In genomic region chr6:85462673-85463072, GRCh38 we compare ENCODE assay signal across 14 cellular contexts. TPM values are rescaled to one million over a fixed set of nuclear protein-coding genes. Genes with fewer than 3 reads are reported as not detected.
DNase-seq lines count a peak whose midpoint lies in the region; ATAC-seq, FAIRE-seq and TF ChIP-seq lines count a peak whose summit lies in the region.
"Had no signal": no experiment of that assay in that cellular context is flagged by ENCODE, and none has a peak within 500 bp of the region (broad histone marks: within the 10 kb centered on the region; RNA-seq: fewer than 3 reads in every experiment).

No MANE protein-coding gene starts in this region.

- no peak overlapping the region for H2AFZ ChIP-seq in endothelial cell of umbilical vein (ENCODE audit: low read depth, low read length)

- FAIRE-seq in endothelial cell of umbilical vein (lab: Jason Lieb, UNC), result no peak

- CTCF ChIA-PET in Panc1 (lab: Charles Lee) (interaction anchor here (1.0 to 1.7 kb wide), 2 partner anchors 20 kb away, joined by 4 to 10 read pairs; no protein-coding TSS in a partner anchor), endothelial cell of umbilical vein (lab: Charles Lee) (interaction anchor here (1.2 to 22.7 kb wide), 5 partner anchors 12 to 107 kb away, joined by 4 to 541 read pairs (median 23); partner anchors contain the start of gene NT5E)
- CTCF ChIA-PET in naive thymus-derived CD4-positive, alpha-beta T cell (lab: Charles Lee), result interaction anchor here (0.8 kb wide), 1 partner anchor 20 kb away, joined by 3 read pairs; no protein-coding TSS in a partner anchor

- no TSS peak for BruUV-seq in Panc1 (replicated peaks; lab: Mats Ljungman, UMichigan)
- no TSS peak for BruUV-seq in endothelial cell of umbilical vein (replicated peaks; lab: Mats Ljungman, UMichigan)

- DNase-seq in activated CD4-positive, alpha-beta T cell treated with anti-CD3 and anti-CD28 coated beads, Interleukin-2, amount 10 ng/mL, durations not matched to agents 24 days and 14 days, result no peak
- no peak for DNase-seq in activated CD4-positive, alpha-beta T cell treated with anti-CD3 and anti-CD28 coated beads, Interleukin-2, amount 50 U/mL, for 48 hours
- DNase-seq in Panc1 (ENCODE audit: low read depth, low spot score) (no peak), endothelial cell of umbilical vein (ENCODE audit: low read depth, low spot score) (peak; percentile 41), NCI-H510A (lab: John Stamatoyannopoulos, UW) (no peak)
- DNase-seq in naive thymus-derived CD4-positive, alpha-beta T cell, result no peak
- DNase-seq: activated CD8-positive, alpha-beta memory T cell treated with anti-CD3 and anti-CD28 coated beads for 24 hours; cortex of kidney; NCI-H1417 treated with DMSO at 0.1 percent for 48 hours; T-helper 9 cell; trophoblast cell had no signal

- H3K27ac Mint-ChIP-seq in activated CD4-positive, alpha-beta T cell treated with anti-CD3 and anti-CD28 coated beads, Interleukin-2, amount 10 ng/mL, durations not matched to agents 24 days and 14 days, result peak overlapping the region; percentile 93
- peak overlapping the region; percentile 89 for H3K27ac Mint-ChIP-seq in stimulated activated memory B cell treated with anti-CD40 and anti-IgM and Interleukin-4, amounts not matched to agents 10 μg/mL and 1 μg/mL and 100 μg/mL, for 72 hours
- peak overlapping the region in 3 of 9 donors; percentile 63 to 92 (median 88) for H3K27ac Mint-ChIP-seq in naive thymus-derived CD4-positive, alpha-beta T cell

- no peak for ATAC-seq in Panc1
- ATAC-seq in stimulated activated memory B cell treated with anti-CD40 and anti-IgM and Interleukin-4, amounts not matched to agents 10 μg/mL and 1 μg/mL and 100 μg/mL, for 72 hours, result no peak
- ATAC-seq in naive thymus-derived CD4-positive, alpha-beta T cell, result no peak
- no peak for ATAC-seq in GM21717 (IDR thresholded peaks at IDR 0.05; ENCODE audit: unreplicated experiment)
- ATAC-seq: activated naive CD4-positive, alpha-beta T cell treated with anti-CD3 and anti-CD28 coated beads, Interleukin-2, amount 50 U/mL, for 72 hours had no signal

- no peaks in the 10 kb centered on the region for H3K9me3 Mint-ChIP-seq in activated CD4-positive, alpha-beta T cell treated with anti-CD3 and anti-CD28 coated beads, Interleukin-2, amount 10 ng/mL, durations not matched to agents 24 days and 14 days
- no peaks in the 10 kb centered on the region for H3K9me3 Mint-ChIP-seq in stimulated activated memory B cell treated with anti-CD40 and anti-IgM and Interleukin-4, amounts not matched to agents 10 μg/mL and 1 μg/mL and 100 μg/mL, for 72 hours
- no peaks in the 10 kb centered on the region for H3K9me3 Mint-ChIP-seq in naive thymus-derived CD4-positive, alpha-beta T cell
- H3K9me3 Mint-ChIP-seq: activated naive CD4-positive, alpha-beta T cell treated with anti-CD3 and anti-CD28 coated beads, Interleukin-2, amount 50 U/mL, for 72 hours had no signal

- TF ChIP-seq POLR2A in endothelial cell of umbilical vein (IDR thresholded peaks at IDR 0.05; ENCODE audit: low read depth, low read length), result no peak

- H3K4me1 ChIP-seq in Panc1 (ENCODE audit: control insufficient read depth, insufficient read depth, low read length) (peaks cover 85% of the 10 kb centered on the region), endothelial cell of umbilical vein (ENCODE audit: control insufficient read depth, extremely low read depth, insufficient read depth, low read length) (peaks cover 82% of the 10 kb centered on the region)
- peaks cover 9 to 25% of the 10 kb centered on the region in 2 donors for H3K4me1 ChIP-seq in naive thymus-derived CD4-positive, alpha-beta T cell (ENCODE audit: control insufficient read depth in 2 of 2, insufficient read depth in 2 of 2, low read length in 2 of 2)

- peaks cover 16% of the 10 kb centered on the region for H3K79me2 ChIP-seq in endothelial cell of umbilical vein (ENCODE audit: control insufficient read depth, insufficient read depth, low read length)

- no peak overlapping the region for H3K4me3 Mint-ChIP-seq in activated CD4-positive, alpha-beta T cell treated with anti-CD3 and anti-CD28 coated beads, Interleukin-2, amount 10 ng/mL, durations not matched to agents 24 days and 14 days
- H3K4me3 Mint-ChIP-seq in stimulated activated memory B cell treated with anti-CD40 and anti-IgM and Interleukin-4, amounts not matched to agents 10 μg/mL and 1 μg/mL and 100 μg/mL, for 72 hours, result no peak overlapping the region
- peak overlapping the region in 1 of 10 donors; percentile 54 for H3K4me3 Mint-ChIP-seq in naive thymus-derived CD4-positive, alpha-beta T cell

- H3K9me1 ChIP-seq in endothelial cell of umbilical vein (replicated peaks; ENCODE audit: control insufficient read depth, extremely low read depth, insufficient read depth, low read length), result no peaks in the 10 kb centered on the region

- TF ChIP-seq CTCF in Panc1 (IDR thresholded peaks at IDR 0.05), result no peak
- no peak for TF ChIP-seq CTCF in endothelial cell of umbilical vein (IDR thresholded peaks at IDR 0.05; ENCODE audit: extremely low read depth in 1 of 2, insufficient read depth in 1 of 2, low read depth in 1 of 2, low read length in 2 of 2)

- peaks cover 19% of the 10 kb centered on the region for H3K36me3 Mint-ChIP-seq in activated CD4-positive, alpha-beta T cell treated with anti-CD3 and anti-CD28 coated beads, Interleukin-2, amount 10 ng/mL, durations not matched to agents 24 days and 14 days (ENCODE audit: low read depth)
- no peaks in the 10 kb centered on the region for H3K36me3 Mint-ChIP-seq in stimulated activated memory B cell treated with anti-CD40 and anti-IgM and Interleukin-4, amounts not matched to agents 10 μg/mL and 1 μg/mL and 100 μg/mL, for 72 hours
- peaks cover 0 to 17% (median 0%) of the 10 kb centered on the region in 5 donors for H3K36me3 Mint-ChIP-seq in naive thymus-derived CD4-positive, alpha-beta T cell
- H3K36me3 Mint-ChIP-seq: activated naive CD4-positive, alpha-beta T cell treated with anti-CD3 and anti-CD28 coated beads, Interleukin-2, amount 50 U/mL, for 72 hours had no signal

- H3K4me3 ChIP-seq in Panc1 (ENCODE audit: low read depth in 2 of 2, low read length in 2 of 2) (no peak overlapping the region), endothelial cell of umbilical vein (replicated peaks in 1 of 3; ENCODE audit: insufficient read depth in 1 of 3, low read depth in 1 of 3, low read length in 3 of 3) (no peak overlapping the region)
- H3K4me3 ChIP-seq in naive thymus-derived CD4-positive, alpha-beta T cell (ENCODE audit: low read length), result no peak overlapping the region

- H3K4me2 ChIP-seq in endothelial cell of umbilical vein (ENCODE audit: insufficient read depth, low read length), result peak overlapping the region; percentile 21

- H3K9ac ChIP-seq in endothelial cell of umbilical vein (replicated peaks; ENCODE audit: extremely low read depth, insufficient read depth, low read length), result peak overlapping the region; percentile 96

- H3K27ac ChIP-seq in Panc1 (ENCODE audit: low read length), result peak overlapping the region; percentile 90
- peak overlapping the region; percentile 100 for H3K27ac ChIP-seq in endothelial cell of umbilical vein (ENCODE audit: insufficient read depth, low read depth, low read length)
- no peak overlapping the region for H3K27ac ChIP-seq in naive thymus-derived CD4-positive, alpha-beta T cell (ENCODE audit: low read depth, low read length)

- H3K36me3 ChIP-seq in Panc1 (ENCODE audit: control insufficient read depth, insufficient read depth, low read length) (no peaks in the 10 kb centered on the region), endothelial cell of umbilical vein (ENCODE audit: control insufficient read depth in 2 of 2, extremely low read depth in 1 of 2, insufficient read depth in 2 of 2, low read length in 2 of 2) (no peaks in the 10 kb centered on the region)
- no peaks in the 10 kb centered on the region for H3K36me3 ChIP-seq in naive thymus-derived CD4-positive, alpha-beta T cell (ENCODE audit: control insufficient read depth in 2 of 3, insufficient read depth in 3 of 3, low read length in 3 of 3)

- no peaks in the 10 kb centered on the region for H4K20me1 ChIP-seq in endothelial cell of umbilical vein (replicated peaks; ENCODE audit: control insufficient read depth, extremely low read depth, insufficient read depth, low read length)

- POLR2A ChIA-PET in Panc1 (lab: Charles Lee) (interaction anchor here (0.7 to 2.2 kb wide), 3 partner anchors 12 to 72 kb away, joined by 3 to 9 read pairs (median 4); no protein-coding TSS in a partner anchor), endothelial cell of umbilical vein (lab: Charles Lee) (interaction anchor here (2.0 to 3.0 kb wide), 3 partner anchors 12 to 216 kb away, joined by 6 to 34 read pairs (median 9); partner anchors contain the start of gene NT5E)
- POLR2A ChIA-PET in naive thymus-derived CD4-positive, alpha-beta T cell (lab: Charles Lee), result interaction anchor here (0.6 to 2.3 kb wide), 2 partner anchors 13 to 130 kb away, joined by 3 to 8 read pairs; partner anchors contain the start of gene NT5E

- intact Hi-C loops in activated CD4-positive, alpha-beta T cell treated with anti-CD3 and anti-CD28 coated beads, Interleukin-2, amount 10 ng/mL, durations not matched to agents 24 days and 14 days (cut with micrococcal nuclease), result no loop called here
- intact Hi-C loops in Panc1 (cut with micrococcal nuclease; ENCODE audit: unreplicated experiment) (loop anchor here (10.0 kb wide), 1 partner anchor 58 kb away; no protein-coding TSS in a partner anchor), endothelial cell of umbilical vein (cut with micrococcal nuclease) (loop anchor here (5.0 to 10.0 kb wide), 3 partner anchors 215 to 818 kb away; partner anchors contain the start of gene TBX18)
- intact Hi-C loops in naive thymus-derived CD4-positive, alpha-beta T cell (cut with micrococcal nuclease), result loop anchor here in 1 of 2 donors (5.0 to 10.0 kb wide), 3 partner anchors 105 to 1692 kb away; partner anchors contain the start of genes SNX14 and ZNF292

- H3K27me3 Mint-ChIP-seq in activated CD4-positive, alpha-beta T cell treated with anti-CD3 and anti-CD28 coated beads, Interleukin-2, amount 10 ng/mL, durations not matched to agents 24 days and 14 days, result no peaks in the 10 kb centered on the region
- H3K27me3 Mint-ChIP-seq in stimulated activated memory B cell treated with anti-CD40 and anti-IgM and Interleukin-4, amounts not matched to agents 10 μg/mL and 1 μg/mL and 100 μg/mL, for 72 hours, result no peaks in the 10 kb centered on the region
- H3K27me3 Mint-ChIP-seq in naive thymus-derived CD4-positive, alpha-beta T cell, result peaks cover 0 to 26% (median 14%) of the 10 kb centered on the region in 5 donors

- dilution Hi-C loops in endothelial cell of umbilical vein (cut with MboI; ENCODE audit: extremely low pct_ligation_motif_present, low sequenced_read_pairs), result loop anchor here (25.0 kb wide), 1 partner anchor 100 kb away; no protein-coding TSS in a partner anchor

- H3K9me3 ChIP-seq in Panc1 (ENCODE audit: control insufficient read depth, insufficient read depth, low read depth, low read length) (no peaks in the 10 kb centered on the region), endothelial cell of umbilical vein (replicated peaks; ENCODE audit: control insufficient read depth, insufficient read depth, low read length) (no peaks in the 10 kb centered on the region)
- no peaks in the 10 kb centered on the region for H3K9me3 ChIP-seq in naive thymus-derived CD4-positive, alpha-beta T cell (ENCODE audit: control insufficient read depth in 2 of 3, low read length in 3 of 3)

- in situ Hi-C loops in Panc1 (cut with HindIII; ENCODE audit: low pct_unique_long_range_greater_than_20kb, low sequenced_read_pairs), result no loop called here

- H3K4me1 Mint-ChIP-seq in activated CD4-positive, alpha-beta T cell treated with anti-CD3 and anti-CD28 coated beads, Interleukin-2, amount 10 ng/mL, durations not matched to agents 24 days and 14 days, result peaks cover 78% of the 10 kb centered on the region
- H3K4me1 Mint-ChIP-seq in stimulated activated memory B cell treated with anti-CD40 and anti-IgM and Interleukin-4, amounts not matched to agents 10 μg/mL and 1 μg/mL and 100 μg/mL, for 72 hours, result peaks cover 81% of the 10 kb centered on the region
- H3K4me1 Mint-ChIP-seq in naive thymus-derived CD4-positive, alpha-beta T cell, result peaks cover 23 to 83% (median 55%) of the 10 kb centered on the region in 7 donors

- H3K27me3 ChIP-seq in Panc1 (ENCODE audit: control insufficient read depth, insufficient read depth, low read length), result no peaks in the 10 kb centered on the region
- H3K27me3 ChIP-seq in endothelial cell of umbilical vein (ENCODE audit: control insufficient read depth in 2 of 2, insufficient read depth in 2 of 2, low read length in 2 of 2), result no peaks in the 10 kb centered on the region
- H3K27me3 ChIP-seq in naive thymus-derived CD4-positive, alpha-beta T cell (ENCODE audit: control insufficient read depth in 2 of 2, insufficient read depth in 2 of 2, low read length in 2 of 2), result no peaks in the 10 kb centered on the region

RNA-seq across cellular contexts. Expression of gene NT5E, which starts 12.8 kb away (rescaled TPM):
- 14.8 and 15.2 TPM in 2 replicates for total RNA-seq in activated CD4-positive, alpha-beta T cell treated with anti-CD3 and anti-CD28 coated beads, Interleukin-2, amount 10 ng/mL, durations not matched to agents 24 days and 14 days
- 58.4 TPM for total RNA-seq in Panc1 (2021; ENCODE audit: unreplicated experiment)
- 52.4 TPM for polyA plus RNA-seq in Panc1 (2012; ENCODE audit: insufficient read length)
- total RNA-seq in endothelial cell of umbilical vein, result 48.2 and 115 TPM in 2 replicates
- polyA plus RNA-seq in endothelial cell of umbilical vein, result 59.3 and 110 TPM in 2 replicates
- 59.9 and 64.0 TPM in 2 replicates for polyA plus RNA-seq in endothelial cell of umbilical vein (2011; cell fraction: cytosol; rRNA removed)
- 35.1 and 40.4 TPM in 2 replicates for polyA plus RNA-seq in endothelial cell of umbilical vein (2011; cell fraction: nucleus; rRNA removed)
- 47.0 and 83.3 TPM in 2 replicates for polyA plus RNA-seq in endothelial cell of umbilical vein (2012)
- polyA minus RNA-seq in endothelial cell of umbilical vein, result 78.0 and 90.7 TPM in 2 replicates
- 4.2 TPM for polyA minus RNA-seq in endothelial cell of umbilical vein (2011; cell fraction: cytosol; rRNA and poly(A)+ RNA removed)
- polyA minus RNA-seq in endothelial cell of umbilical vein (2011; cell fraction: nucleus; rRNA and poly(A)+ RNA removed), result 41.8 and 43.6 TPM in 2 replicates
- 10 to 100 TPM in 1 of 5 experiments, 1 to 10 TPM in 4; 1.5 to 29.3 (median 2.8) TPM for total RNA-seq in naive thymus-derived CD4-positive, alpha-beta T cell
- polyA plus RNA-seq in naive thymus-derived CD4-positive, alpha-beta T cell, result 10 to 100 TPM in 1 of 2 donors, 1 to 10 TPM in 1; 5.3 to 15.7 TPM
